In the genomic region with DNA sequence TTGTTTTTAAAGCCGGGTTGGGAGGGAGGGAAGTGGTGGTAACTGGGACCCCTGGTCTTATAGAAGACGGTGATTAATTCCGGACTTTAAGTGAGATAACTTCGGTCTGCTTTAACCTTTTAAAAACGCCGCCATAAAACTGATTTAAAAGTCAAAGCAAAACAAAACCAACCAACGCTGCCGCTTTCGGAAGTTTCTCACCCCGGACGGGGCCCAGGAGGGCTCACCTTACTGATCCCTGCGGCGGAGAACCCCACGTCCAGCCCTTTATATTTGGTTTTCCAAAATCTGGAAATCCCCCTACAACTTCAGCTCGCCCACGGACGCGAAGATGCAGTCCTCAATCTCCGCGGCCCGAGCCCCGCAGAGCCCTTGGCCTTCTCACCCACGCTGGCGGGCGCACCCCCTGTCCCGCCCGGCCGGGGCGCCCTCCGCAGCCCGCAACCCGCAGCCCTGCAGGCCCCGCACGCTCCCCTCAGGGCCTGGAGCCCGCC, we compare ENCODE assay signal across 8 cellular contexts. TPM values are rescaled to one million over a fixed set of nuclear protein-coding genes. Genes with fewer than 3 reads are reported as not detected.
DNase-seq lines count a peak whose midpoint lies in the region; ATAC-seq and TF ChIP-seq lines count a peak whose summit lies in the region.

No MANE protein-coding gene starts in this region.

- peaks cover 11% of the 10 kb centered on the region for H3K4me1 ChIP-seq in ES-I3 (ENCODE audit: insufficient read depth, low read length)
- peaks cover 24% of the 10 kb centered on the region for H3K4me1 ChIP-seq in HUES48 (ENCODE audit: control insufficient read depth, insufficient read depth, low read length)
- peaks cover 57% of the 10 kb centered on the region for H3K4me1 ChIP-seq in left ventricle myocardium inferior
- peaks cover 0 to 44% (median 32%) of the 10 kb centered on the region in 4 donors for H3K4me1 ChIP-seq in sigmoid colon

- peak; percentile 57 for ATAC-seq in GM21447 (IDR thresholded peaks at IDR 0.05; ENCODE audit: unreplicated experiment)

- peak overlapping the region; percentile 91 for H3K4me3 ChIP-seq in HUES48 (ENCODE audit: low read depth, low read length)
- H3K4me3 ChIP-seq in left ventricle myocardium inferior, result peak overlapping the region; percentile 90
- peak overlapping the region; percentile 57 to 74 (median 68) for H3K4me3 ChIP-seq in sigmoid colon

- TF ChIP-seq EP300 in sigmoid colon (IDR thresholded peaks at IDR 0.05), result no peak

- H3K9me3 ChIP-seq in ES-I3 (ENCODE audit: control insufficient read depth, insufficient read depth, low read length) (no peaks in the 10 kb centered on the region), HUES48 (ENCODE audit: control insufficient read depth, insufficient read depth, low read length) (no peaks in the 10 kb centered on the region), left ventricle myocardium inferior (replicated peaks) (no peaks in the 10 kb centered on the region), sigmoid colon (no peaks in the 10 kb centered on the region)

- DNase-seq in activated T-helper 2 cell treated with anti-CD3 and anti-CD28 coated beads, Interferon-gamma antibody, Interleukin-2, Interleukin-4, amounts not matched to agents 10 μg/mL and 5 μg/mL and 100 μg/mL, durations not matched to agents 14 hours and 24 hours and 36 hours (ENCODE audit: low spot score), result no peak
- DNase-seq in left ventricle myocardium inferior (no peak), sigmoid colon (no peak), islet precursor cell (no peak), GM19240 (ENCODE audit: insufficient read length, low spot score) (no peak)

- peak overlapping the region; percentile 95 for H3K4me3 Mint-ChIP-seq in activated T-helper 2 cell treated with anti-CD3 and anti-CD28 coated beads, Interferon-gamma antibody, Interleukin-2, Interleukin-4, amounts not matched to agents 10 μg/mL and 5 μg/mL and 100 μg/mL, durations not matched to agents 14 hours and 24 hours and 36 hours (ENCODE audit: low read depth)

- H3K27ac ChIP-seq in HUES48 (ENCODE audit: low read depth, low read length) (peak overlapping the region; percentile 77), left ventricle myocardium inferior (replicated peaks) (peak overlapping the region; percentile 97), sigmoid colon (peak overlapping the region; percentile 89 to 93 (median 93))

- TF ChIP-seq CTCF in left ventricle myocardium inferior (IDR thresholded peaks at IDR 0.05; ENCODE audit: borderline replicate concordance) (peak; percentile 44), sigmoid colon (IDR thresholded peaks at IDR 0.05) (no peak)

- intact Hi-C loops in activated T-helper 2 cell treated with anti-CD3 and anti-CD28 coated beads, Interferon-gamma antibody, Interleukin-2, Interleukin-4, amounts not matched to agents 10 μg/mL and 5 μg/mL and 100 μg/mL, durations not matched to agents 14 hours and 24 hours and 36 hours (cut with micrococcal nuclease), result loop anchor here (1.0 to 2.0 kb wide), 3 partner anchors 68 to 525 kb away; a partner anchor contains a TSS
- intact Hi-C loops in left ventricle myocardium inferior (cut with micrococcal nuclease), result no loop called here
- intact Hi-C loops in sigmoid colon (cut with DNase I), result loop anchor here (10.0 kb wide), 1 partner anchor 530 kb away; a partner anchor contains a TSS

- H3K27ac Mint-ChIP-seq in activated T-helper 2 cell treated with anti-CD3 and anti-CD28 coated beads, Interferon-gamma antibody, Interleukin-2, Interleukin-4, amounts not matched to agents 10 μg/mL and 5 μg/mL and 100 μg/mL, durations not matched to agents 14 hours and 24 hours and 36 hours, result peak overlapping the region; percentile 69

- peaks cover 46% of the 10 kb centered on the region for H3K4me1 Mint-ChIP-seq in activated T-helper 2 cell treated with anti-CD3 and anti-CD28 coated beads, Interferon-gamma antibody, Interleukin-2, Interleukin-4, amounts not matched to agents 10 μg/mL and 5 μg/mL and 100 μg/mL, durations not matched to agents 14 hours and 24 hours and 36 hours (ENCODE audit: low read depth)

- 0 to 1% methylated on average over 35 of the region's 35 CpGs for WGBS in sigmoid colon, 2 donors

- H3K27me3 ChIP-seq in HUES48 (ENCODE audit: control insufficient read depth, insufficient read depth, low read length), result no peaks in the 10 kb centered on the region
- no peaks in the 10 kb centered on the region for H3K27me3 ChIP-seq in left ventricle myocardium inferior (ENCODE audit: low read depth)
- no peaks in the 10 kb centered on the region for H3K27me3 ChIP-seq in sigmoid colon

- H3K36me3 ChIP-seq in ES-I3 (ENCODE audit: insufficient read depth, low read length) (peaks cover 12% of the 10 kb centered on the region; the same call in 1 of the 2 replicates), HUES48 (ENCODE audit: control insufficient read depth, insufficient read depth, low read length) (peaks cover 30% of the 10 kb centered on the region), left ventricle myocardium inferior (no peaks in the 10 kb centered on the region), sigmoid colon (no peaks in the 10 kb centered on the region)

- H3K27me3 Mint-ChIP-seq in activated T-helper 2 cell treated with anti-CD3 and anti-CD28 coated beads, Interferon-gamma antibody, Interleukin-2, Interleukin-4, amounts not matched to agents 10 μg/mL and 5 μg/mL and 100 μg/mL, durations not matched to agents 14 hours and 24 hours and 36 hours (ENCODE audit: low read depth), result no peaks in the 10 kb centered on the region

- H3K9me3 Mint-ChIP-seq in activated T-helper 2 cell treated with anti-CD3 and anti-CD28 coated beads, Interferon-gamma antibody, Interleukin-2, Interleukin-4, amounts not matched to agents 10 μg/mL and 5 μg/mL and 100 μg/mL, durations not matched to agents 14 hours and 24 hours and 36 hours, result no peaks in the 10 kb centered on the region

- peaks cover 25% of the 10 kb centered on the region for H3K36me3 Mint-ChIP-seq in activated T-helper 2 cell treated with anti-CD3 and anti-CD28 coated beads, Interferon-gamma antibody, Interleukin-2, Interleukin-4, amounts not matched to agents 10 μg/mL and 5 μg/mL and 100 μg/mL, durations not matched to agents 14 hours and 24 hours and 36 hours (ENCODE audit: low read depth)

- H3K9ac ChIP-seq in ES-I3 (ENCODE audit: low read depth, low read length), result peak overlapping the region; percentile 87
- H3K9ac ChIP-seq in HUES48 (ENCODE audit: low read depth, low read length), result peak overlapping the region; percentile 76

- TF ChIP-seq POLR2A in sigmoid colon (IDR thresholded peaks at IDR 0.05), result no peak

RNA-seq across cellular contexts. Expression of a gene that starts 0.4 kb away (rescaled TPM):
- total RNA-seq in activated T-helper 2 cell treated with anti-CD3 and anti-CD28 coated beads, Interferon-gamma antibody, Interleukin-2, Interleukin-4, amounts not matched to agents 10 μg/mL and 5 μg/mL and 100 μg/mL, durations not matched to agents 14 hours and 24 hours and 36 hours, result 34.8 and 38.4 TPM in 2 replicates
- total RNA-seq in left ventricle myocardium inferior (113 TPM), sigmoid colon (10 to 100 TPM; 25.0 to 37.5 (median 31.9) TPM)
- 10 to 100 TPM in 1 of 3 donors, 1 to 10 TPM in 2; 5.4 to 10.8 (median 7.4) TPM for polyA plus RNA-seq in sigmoid colon

RNA-seq across cellular contexts. Expression of a gene that starts 29.6 kb away (rescaled TPM):
- not detected in 2 replicates for total RNA-seq in activated T-helper 2 cell treated with anti-CD3 and anti-CD28 coated beads, Interferon-gamma antibody, Interleukin-2, Interleukin-4, amounts not matched to agents 10 μg/mL and 5 μg/mL and 100 μg/mL, durations not matched to agents 14 hours and 24 hours and 36 hours
- total RNA-seq in left ventricle myocardium inferior (not detected), sigmoid colon (not detected)
- polyA plus RNA-seq in sigmoid colon, result under 1 TPM in 1 of 3 donors, not detected in 2; 0.07 TPM
